Comparison of ENCODE assay signal across 11 cellular contexts in genomic region chr11:34988294-34989255, GRCh38.
A peak's percentile ranks its signal among the peaks of the same experiment; 100 is the strongest.
DNase-seq lines count a peak whose midpoint lies in the region; ATAC-seq and TF ChIP-seq lines count a peak whose summit lies in the region.
"Had no signal": no experiment of that assay in that cellular context is flagged by ENCODE, and none has a peak within 500 bp of the region (broad histone marks: within the 10 kb centered on the region; RNA-seq: fewer than 3 reads in every experiment).

No MANE protein-coding gene starts in this region.

- H3K9ac ChIP-seq in smooth muscle cell (ENCODE audit: low read depth), result no peak overlapping the region

- peaks cover 26% of the 10 kb centered on the region for H3K36me3 Mint-ChIP-seq in activated T-helper 1 cell treated with anti-CD3 and anti-CD28 coated beads, Interleukin-12 subunit alpha, Interleukin-12 subunit beta, Interleukin-2, Interleukin-4 antibody, amounts not matched to agents 30 ng/mL and 10 ng/mL and 1 ng/mL, durations not matched to agents 14 hours and 24 hours and 36 hours (ENCODE audit: low read depth)

- H3K27ac Mint-ChIP-seq in activated T-helper 1 cell treated with anti-CD3 and anti-CD28 coated beads, Interleukin-12 subunit alpha, Interleukin-12 subunit beta, Interleukin-2, Interleukin-4 antibody, amounts not matched to agents 30 ng/mL and 10 ng/mL and 1 ng/mL, durations not matched to agents 14 hours and 24 hours and 36 hours, result no peak overlapping the region

- WGBS in smooth muscle cell (ENCODE audit: low lambda C conversion rate), result 82% methylated on average over 4 of the region's 4 CpGs

- DNase-seq in SIG-M5 treated with dmso at 0.1 percent for 504 hours (lab: John Stamatoyannopoulos, UW; ENCODE audit: unreplicated experiment), result peak; percentile 44
- no peak for DNase-seq in SIG-M5 (lab: John Stamatoyannopoulos, UW)
- DNase-seq in activated T-helper 1 cell treated with anti-CD3 and anti-CD28 coated beads, Interleukin-12 subunit alpha, Interleukin-12 subunit beta, Interleukin-2, Interleukin-4 antibody, amounts not matched to agents 30 ng/mL and 10 ng/mL and 1 ng/mL, durations not matched to agents 14 hours and 24 hours and 36 hours (ENCODE audit: low spot score), result no peak
- no peak for DNase-seq in smooth muscle cell (lab: John Stamatoyannopoulos, UW; ENCODE audit: unreplicated experiment)
- DNase-seq in NK-92 (lab: John Stamatoyannopoulos, UW; ENCODE audit: unreplicated experiment), result no peak
- no peak for DNase-seq in MG63
- DNase-seq: activated CD4-positive, CD25-positive, alpha-beta regulatory T cell treated with anti-CD3 and anti-CD28 coated beads, Interleukin-2, amount 50 U/mL, for 72 hours; adrenal gland had no signal

- H3K27me3 Mint-ChIP-seq in activated T-helper 1 cell treated with anti-CD3 and anti-CD28 coated beads, Interleukin-12 subunit alpha, Interleukin-12 subunit beta, Interleukin-2, Interleukin-4 antibody, amounts not matched to agents 30 ng/mL and 10 ng/mL and 1 ng/mL, durations not matched to agents 14 hours and 24 hours and 36 hours (ENCODE audit: insufficient read depth), result no peaks in the 10 kb centered on the region

- intact Hi-C loops in activated T-helper 1 cell treated with anti-CD3 and anti-CD28 coated beads, Interleukin-12 subunit alpha, Interleukin-12 subunit beta, Interleukin-2, Interleukin-4 antibody, amounts not matched to agents 30 ng/mL and 10 ng/mL and 1 ng/mL, durations not matched to agents 14 hours and 24 hours and 36 hours (cut with micrococcal nuclease), result no loop called here

- no peaks in the 10 kb centered on the region for H3K79me2 ChIP-seq in smooth muscle cell (ENCODE audit: low read depth)

- peak overlapping the region; percentile 33 for H3K4me3 Mint-ChIP-seq in activated T-helper 1 cell treated with anti-CD3 and anti-CD28 coated beads, Interleukin-12 subunit alpha, Interleukin-12 subunit beta, Interleukin-2, Interleukin-4 antibody, amounts not matched to agents 30 ng/mL and 10 ng/mL and 1 ng/mL, durations not matched to agents 14 hours and 24 hours and 36 hours

- H3K4me1 Mint-ChIP-seq in activated T-helper 1 cell treated with anti-CD3 and anti-CD28 coated beads, Interleukin-12 subunit alpha, Interleukin-12 subunit beta, Interleukin-2, Interleukin-4 antibody, amounts not matched to agents 30 ng/mL and 10 ng/mL and 1 ng/mL, durations not matched to agents 14 hours and 24 hours and 36 hours (ENCODE audit: low read depth), result peaks cover 21% of the 10 kb centered on the region

- H3K27me3 ChIP-seq in smooth muscle cell (ENCODE audit: low read depth) (no peaks in the 10 kb centered on the region), MG63 (no peaks in the 10 kb centered on the region)
- H3K27me3 ChIP-seq: adrenal gland had no signal

- peak overlapping the region; percentile 45 for H3K4me2 ChIP-seq in smooth muscle cell

- peak; percentile 54 for ATAC-seq in HG03135 (IDR thresholded peaks at IDR 0.05; ENCODE audit: unreplicated experiment)
- ATAC-seq in HG02588 (IDR thresholded peaks at IDR 0.05; ENCODE audit: unreplicated experiment), result no peak

- H4K20me1 ChIP-seq in smooth muscle cell (ENCODE audit: low read depth), result no peaks in the 10 kb centered on the region

- H3K9me3 ChIP-seq in smooth muscle cell (replicated peaks; ENCODE audit: low read depth) (no peaks in the 10 kb centered on the region), MG63 (peaks cover 4% of the 10 kb centered on the region; the same call in 1 of the 2 replicates)
- H3K9me3 ChIP-seq: adrenal gland had no signal

- H3K4me3 ChIP-seq in smooth muscle cell, result no peak overlapping the region
- no peak overlapping the region for H3K4me3 ChIP-seq in MG63
- H3K4me3 ChIP-seq: adrenal gland had no signal

- H3K4me1 ChIP-seq in smooth muscle cell (ENCODE audit: low read depth), result peaks cover 5% of the 10 kb centered on the region

- H3F3A ChIP-seq in smooth muscle cell (ENCODE audit: low read depth), result peaks cover 4% of the 10 kb centered on the region

- H3K9me3 Mint-ChIP-seq in activated T-helper 1 cell treated with anti-CD3 and anti-CD28 coated beads, Interleukin-12 subunit alpha, Interleukin-12 subunit beta, Interleukin-2, Interleukin-4 antibody, amounts not matched to agents 30 ng/mL and 10 ng/mL and 1 ng/mL, durations not matched to agents 14 hours and 24 hours and 36 hours, result no peaks in the 10 kb centered on the region

- H3K36me3 ChIP-seq in smooth muscle cell (ENCODE audit: low read depth), result peaks cover 18% of the 10 kb centered on the region
- H3K36me3 ChIP-seq in MG63, result peaks cover 85% of the 10 kb centered on the region

- no peak for TF ChIP-seq CTCF in smooth muscle cell (IDR thresholded peaks at IDR 0.05; ENCODE audit: borderline replicate concordance, insufficient read depth, poor library complexity, severe bottlenecking)

- H2AFZ ChIP-seq in smooth muscle cell (ENCODE audit: low read depth), result no peak overlapping the region

- H3K27ac ChIP-seq in smooth muscle cell (ENCODE audit: low read depth), result peak overlapping the region; percentile 76
- H3K27ac ChIP-seq: 22Rv1, adrenal gland had no signal
